In genomic region chr17:38701504-38702165, GRCh38 we compare ENCODE assay signal across 8 cellular contexts. TPM values are rescaled to one million over a fixed set of nuclear protein-coding genes. Genes with fewer than 3 reads are reported as not detected.
A peak's percentile ranks its signal among the peaks of the same experiment; 100 is the strongest.
DNase-seq lines count a peak whose midpoint lies in the region; TF ChIP-seq lines count a peak whose summit lies in the region.

No MANE protein-coding gene starts in this region.

- H3K27me3 ChIP-seq in colonic mucosa: no peaks in the 10 kb centered on the region

- H3K27ac ChIP-seq in colonic mucosa: peak overlapping the region; percentile 95

- H3K4me3 ChIP-seq in LNCaP clone FGC (ENCODE audit: low read depth, low read length): peak overlapping the region; percentile 59
- H3K4me3 ChIP-seq in colonic mucosa: peak overlapping the region; percentile 69

- intact Hi-C loops in colonic mucosa (cut with DNase I): no loop called here

- peak overlapping the region; percentile 92 to 97 for H3K9ac ChIP-seq in colonic mucosa (ENCODE audit: low read depth in 2 of 2, low read length in 2 of 2)

- TF ChIP-seq CTCF in LNCaP clone FGC (IDR thresholded peaks at IDR 0.05; ENCODE audit: control insufficient read depth, extremely low read depth, insufficient read depth) (no peak), colonic mucosa (IDR thresholded peaks at IDR 0.05) (no peak)

- peaks cover 6% of the 10 kb centered on the region for H3K4me1 ChIP-seq in colonic mucosa

- no peaks in the 10 kb centered on the region for H3K9me3 ChIP-seq in colonic mucosa

- DNase-seq in AG20443 (ENCODE audit: low spot score) (peak; percentile 43), GM19238 (ENCODE audit: insufficient read length, low spot score) (peak; percentile 45), LNCaP clone FGC (ENCODE audit: low read depth) (no peak), colonic mucosa (peak; percentile 55), midbrain (lab: John Stamatoyannopoulos, UW) (peak; percentile 4), NCI-H2081 treated with DMSO at 0.1 percent for 48 hours (lab: John Stamatoyannopoulos, UW) (no peak)
- DNase-seq in activated CD4-positive, alpha-beta T cell treated with anti-CD3 and anti-CD28 coated beads for 1 hour: peak; percentile 61
- peak; percentile 76 to 88 for DNase-seq in stimulated activated CD8-positive, alpha-beta memory T cell treated with anti-CD3 and anti-CD28 coated beads, Interleukin-7, amount 100 ng/mL, for 48 hours (ENCODE audit: extremely low read depth in 1 of 2, low read depth in 1 of 2)

- no peaks in the 10 kb centered on the region for H3K36me3 ChIP-seq in colonic mucosa

RNA-seq across cellular contexts. Expression of gene MLLT6, which starts 3.4 kb away (rescaled TPM):
- 100 to 1,000 TPM in 1 of 2 donors, 10 to 100 TPM in 1; 74.1 to 109 TPM for total RNA-seq in colonic mucosa

RNA-seq across cellular contexts. Expression of gene EPOP, which starts 26.9 kb away (rescaled TPM):
- 1 to 10 TPM; 1.1 to 1.8 TPM for total RNA-seq in colonic mucosa

RNA-seq across cellular contexts. Expression of gene CISD3, which starts 28.5 kb away (rescaled TPM):
- total RNA-seq in colonic mucosa: 100 to 1,000 TPM in 1 of 2 donors, 10 to 100 TPM in 1; 82.2 to 152 TPM

RNA-seq across cellular contexts. Expression of gene PCGF2, which starts 46.5 kb away (rescaled TPM):
- total RNA-seq in colonic mucosa: 10 to 100 TPM; 27.2 to 45.5 TPM

RNA-seq across cellular contexts. Expression of gene PSMB3, which starts 50.9 kb away (rescaled TPM):
- total RNA-seq in colonic mucosa: 100 to 1,000 TPM; 160 to 253 TPM

Comparison
In these comparisons a context has a peak if more than half of its experiments do, and no peak if none do; other contexts are left out.
1. DNase-seq: peak in AG20443 (single experiment), GM19238 (single experiment), activated CD4-positive, alpha-beta T cell treated with anti-CD3 and anti-CD28 coated beads for 1 hour (single experiment), colonic mucosa (single experiment), midbrain (single experiment) and stimulated activated CD8-positive, alpha-beta memory T cell treated with anti-CD3 and anti-CD28 coated beads, Interleukin-7, amount 100 ng/mL, for 48 hours (2 of 2); none in LNCaP clone FGC (single experiment) and NCI-H2081 treated with DMSO at 0.1 percent for 48 hours (single experiment).